ENCODE assay signal across 22 cellular contexts in genomic region chr9:81237565-81238231, GRCh38.
"Had no signal": no experiment of that assay in that cellular context is flagged by ENCODE, and none has a peak within 500 bp of the region (broad histone marks: within the 10 kb centered on the region; RNA-seq: fewer than 3 reads in every experiment).

No MANE protein-coding gene starts in this region.

- H3K4me1 Mint-ChIP-seq: activated CD4-positive, alpha-beta T cell treated with anti-CD3 and anti-CD28 coated beads for 36 hours; activated CD8-positive, alpha-beta memory T cell treated with anti-CD3 and anti-CD28 coated beads, Interleukin-2, amount 10 ng/mL, durations not matched to agents 7 days and 5 days; activated naive CD8-positive, alpha-beta T cell treated with anti-CD3 and anti-CD28 coated beads, Interleukin-2, amount 50 U/mL, for 24 hours; nephron; T-helper 17 cell had no signal

- H3K4me1 ChIP-seq: ascending aorta, gastrocnemius medialis, heart right ventricle, stomach, testis, upper lobe of left lung had no signal

- H3K27ac Mint-ChIP-seq: activated CD4-positive, alpha-beta memory T cell treated with anti-CD3 and anti-CD28 coated beads for 36 hours; activated CD4-positive, alpha-beta T cell treated with anti-CD3 and anti-CD28 coated beads for 36 hours; activated CD8-positive, alpha-beta memory T cell treated with anti-CD3 and anti-CD28 coated beads, Interleukin-2, amount 10 ng/mL, durations not matched to agents 7 days and 5 days; activated naive CD4-positive, alpha-beta T cell treated with anti-CD3 and anti-CD28 coated beads for 36 hours; activated naive CD8-positive, alpha-beta T cell treated with anti-CD3 and anti-CD28 coated beads, Interleukin-2, amount 50 U/mL, for 24 hours; activated T-helper 2 cell treated with anti-CD3 and anti-CD28 coated beads, Interferon-gamma antibody, Interleukin-2, Interleukin-4, amounts not matched to agents 10 μg/mL and 5 μg/mL and 100 μg/mL, durations not matched to agents 14 hours and 24 hours and 36 hours; dendritic cell treated with granulocyte-macrophage colony-stimulating factor and Interleukin-4, amounts not matched to agents 40 ng/mL and 50 ng/mL, for 4 days; effector memory CD8-positive, alpha-beta T cell; nephron; T-helper 17 cell had no signal

- H3K36me3 ChIP-seq: ascending aorta, gastrocnemius medialis, heart right ventricle, stomach, upper lobe of left lung had no signal

- H3K9me3 ChIP-seq: ascending aorta, gastrocnemius medialis, heart right ventricle, stomach, testis, upper lobe of left lung had no signal

- H3K27ac ChIP-seq: ascending aorta, epithelial cell of prostate, gastrocnemius medialis, heart right ventricle, stomach, testis, upper lobe of left lung had no signal

- H3K4me3 Mint-ChIP-seq: activated CD4-positive, alpha-beta memory T cell treated with anti-CD3 and anti-CD28 coated beads for 36 hours; activated CD4-positive, alpha-beta T cell treated with anti-CD3 and anti-CD28 coated beads for 36 hours; activated CD8-positive, alpha-beta memory T cell treated with anti-CD3 and anti-CD28 coated beads, Interleukin-2, amount 10 ng/mL, durations not matched to agents 7 days and 5 days; activated naive CD4-positive, alpha-beta T cell treated with anti-CD3 and anti-CD28 coated beads for 36 hours; activated naive CD8-positive, alpha-beta T cell treated with anti-CD3 and anti-CD28 coated beads, Interleukin-2, amount 50 U/mL, for 24 hours; dendritic cell treated with granulocyte-macrophage colony-stimulating factor and Interleukin-4, amounts not matched to agents 40 ng/mL and 50 ng/mL, for 4 days; effector memory CD8-positive, alpha-beta T cell; nephron; T-helper 17 cell had no signal

- H3K36me3 Mint-ChIP-seq: activated CD4-positive, alpha-beta memory T cell treated with anti-CD3 and anti-CD28 coated beads for 36 hours; activated CD8-positive, alpha-beta memory T cell treated with anti-CD3 and anti-CD28 coated beads, Interleukin-2, amount 10 ng/mL, durations not matched to agents 7 days and 5 days had no signal

- H3K9me3 Mint-ChIP-seq: dendritic cell treated with granulocyte-macrophage colony-stimulating factor and Interleukin-4, amounts not matched to agents 40 ng/mL and 50 ng/mL, for 4 days had no signal

- DNase-seq: activated CD4-positive, alpha-beta memory T cell treated with anti-CD3 and anti-CD28 coated beads for 36 hours; activated CD4-positive, alpha-beta T cell treated with anti-CD3 and anti-CD28 coated beads for 36 hours; activated CD8-positive, alpha-beta memory T cell treated with anti-CD3 and anti-CD28 coated beads, Interleukin-2, amount 10 ng/mL, durations not matched to agents 7 days and 5 days; activated naive CD4-positive, alpha-beta T cell treated with anti-CD3 and anti-CD28 coated beads for 36 hours; activated naive CD8-positive, alpha-beta T cell treated with anti-CD3 and anti-CD28 coated beads, Interleukin-2, amount 50 U/mL, for 24 hours; activated T-cell treated with anti-CD3 and anti-CD28 coated beads, Interleukin-2, amount 50 U/mL, for 1 hour; effector memory CD8-positive, alpha-beta T cell; gastrocnemius medialis; heart right ventricle; occipital lobe; stimulated activated CD4-positive, alpha-beta T cell treated with anti-CD3 and anti-CD28 coated beads, Interleukin-2, amount 100 ng/mL, for 24 hours; stomach; T-helper 17 cell; testis; upper lobe of left lung had no signal

- H3K4me3 ChIP-seq: ascending aorta, gastrocnemius medialis, heart right ventricle, stomach, testis, upper lobe of left lung had no signal

- H3K27me3 ChIP-seq: ascending aorta, gastrocnemius medialis, heart right ventricle, stomach, testis, upper lobe of left lung had no signal

- ATAC-seq: activated CD4-positive, alpha-beta T cell treated with anti-CD3 and anti-CD28 coated beads for 36 hours; activated CD8-positive, alpha-beta memory T cell treated with anti-CD3 and anti-CD28 coated beads, Interleukin-2, amount 10 ng/mL, durations not matched to agents 7 days and 5 days; activated naive CD8-positive, alpha-beta T cell treated with anti-CD3 and anti-CD28 coated beads, Interleukin-2, amount 50 U/mL, for 24 hours; effector memory CD8-positive, alpha-beta T cell; gastrocnemius medialis; heart right ventricle; left lobe of liver; sciatic nerve; T-helper 17 cell had no signal

- H3K27me3 Mint-ChIP-seq: activated CD4-positive, alpha-beta memory T cell treated with anti-CD3 and anti-CD28 coated beads for 36 hours; activated CD4-positive, alpha-beta T cell treated with anti-CD3 and anti-CD28 coated beads for 36 hours; activated CD8-positive, alpha-beta memory T cell treated with anti-CD3 and anti-CD28 coated beads, Interleukin-2, amount 10 ng/mL, durations not matched to agents 7 days and 5 days; activated naive CD8-positive, alpha-beta T cell treated with anti-CD3 and anti-CD28 coated beads, Interleukin-2, amount 50 U/mL, for 24 hours; dendritic cell treated with granulocyte-macrophage colony-stimulating factor and Interleukin-4, amounts not matched to agents 40 ng/mL and 50 ng/mL, for 4 days; effector memory CD8-positive, alpha-beta T cell; T-helper 17 cell had no signal
